Comparison of ENCODE assay signal across 9 cellular contexts in genomic region chr1:203328714-203329122, GRCh38. TPM values are rescaled to one million over a fixed set of nuclear protein-coding genes. Genes with fewer than 3 reads are reported as not detected.
DNase-seq lines count a peak whose midpoint lies in the region; ATAC-seq and TF ChIP-seq lines count a peak whose summit lies in the region.
"Had no signal": no experiment of that assay in that cellular context is flagged by ENCODE, and none has a peak within 500 bp of the region (broad histone marks: within the 10 kb centered on the region; RNA-seq: fewer than 3 reads in every experiment).

No MANE protein-coding gene starts in this region.

- H3K4me1 ChIP-seq in MM.1S (ENCODE audit: low read length): peaks cover 53% of the 10 kb centered on the region

- peaks cover 49% of the 10 kb centered on the region for H3F3A ChIP-seq in MM.1S (ENCODE audit: insufficient read depth, low read length)

- no peak overlapping the region for H3K4me3 ChIP-seq in MM.1S (ENCODE audit: low read length)

- TF ChIP-seq CTCF in MM.1S (IDR thresholded peaks at IDR 0.05; ENCODE audit: low read length) (no peak), nephron (IDR thresholded peaks at IDR 0.05; ENCODE audit: unreplicated experiment in 3 of 3) (peak in 1 of 3 experiments; percentile 33)

- H3K27me3 Mint-ChIP-seq in activated naive CD8-positive, alpha-beta T cell treated with anti-CD3 and anti-CD28 coated beads for 36 hours: no peaks in the 10 kb centered on the region
- no peaks in the 10 kb centered on the region for H3K27me3 Mint-ChIP-seq in nephron (ENCODE audit: low read depth)

- H3K4me3 Mint-ChIP-seq in activated naive CD8-positive, alpha-beta T cell treated with anti-CD3 and anti-CD28 coated beads for 36 hours: no peak overlapping the region
- H3K4me3 Mint-ChIP-seq in nephron: peak overlapping the region; percentile 31 to 46 (median 35)

- H4K20me1 ChIP-seq in MM.1S (ENCODE audit: insufficient read depth, low read length): no peaks in the 10 kb centered on the region

- DNase-seq in DMS153 treated with DMSO at 0.1 percent for 48 hours (lab: John Stamatoyannopoulos, UW; ENCODE audit: unreplicated experiment): peak; percentile 83
- DNase-seq in MM.1S: no peak
- no peak for DNase-seq in activated naive CD8-positive, alpha-beta T cell treated with anti-CD3 and anti-CD28 coated beads for 36 hours
- DNase-seq in left lobe of liver (ENCODE audit: low spot score): no peak
- no peak for DNase-seq in COLO829 (ENCODE audit: low spot score)
- DNase-seq: activated CD8-positive, alpha-beta memory T cell treated with anti-CD3 and anti-CD28 coated beads for 24 hours had no signal

- H3K9me2 ChIP-seq in MM.1S (replicated peaks; ENCODE audit: insufficient read depth, low read length): no peaks in the 10 kb centered on the region

- H3K36me3 Mint-ChIP-seq in activated naive CD8-positive, alpha-beta T cell treated with anti-CD3 and anti-CD28 coated beads for 36 hours: no peaks in the 10 kb centered on the region
- H3K36me3 Mint-ChIP-seq in nephron (ENCODE audit: low read depth): no peaks in the 10 kb centered on the region

- peaks cover 15% of the 10 kb centered on the region for H3K79me2 ChIP-seq in MM.1S (ENCODE audit: low read length)

- ATAC-seq in HG02798 (IDR thresholded peaks at IDR 0.05; ENCODE audit: poor library complexity, unreplicated experiment): no peak
- ATAC-seq in left lobe of liver: no peak
- no peak for ATAC-seq in HG03439 (IDR thresholded peaks at IDR 0.05; ENCODE audit: unreplicated experiment)

- H3K36me3 ChIP-seq in MM.1S (replicated peaks; ENCODE audit: insufficient read depth, low read length): no peaks in the 10 kb centered on the region

- H3K4me1 Mint-ChIP-seq in activated naive CD8-positive, alpha-beta T cell treated with anti-CD3 and anti-CD28 coated beads for 36 hours: peaks cover 44% of the 10 kb centered on the region
- peaks cover 55% of the 10 kb centered on the region for H3K4me1 Mint-ChIP-seq in nephron

- no peak overlapping the region; the same call in 1 of the 2 replicates for H3K9ac ChIP-seq in MM.1S (ENCODE audit: low read length)

- H3K9me3 Mint-ChIP-seq in activated naive CD8-positive, alpha-beta T cell treated with anti-CD3 and anti-CD28 coated beads for 36 hours: no peaks in the 10 kb centered on the region
- no peaks in the 10 kb centered on the region for H3K9me3 Mint-ChIP-seq in nephron

- no peaks in the 10 kb centered on the region for H3K9me3 ChIP-seq in MM.1S (replicated peaks; ENCODE audit: insufficient read depth, low read length)

- H3K27ac ChIP-seq in MM.1S (ENCODE audit: low read length): peak overlapping the region; percentile 91; the same call in 1 of the 2 replicates

- no peaks in the 10 kb centered on the region for H3K27me3 ChIP-seq in MM.1S (replicated peaks; ENCODE audit: insufficient read depth, low read length)

- no peak overlapping the region for H2AFZ ChIP-seq in MM.1S (ENCODE audit: low read length)

- peak overlapping the region; percentile 92 for H3K27ac Mint-ChIP-seq in activated naive CD8-positive, alpha-beta T cell treated with anti-CD3 and anti-CD28 coated beads for 36 hours
- peak overlapping the region; percentile 97 to 98 (median 97) for H3K27ac Mint-ChIP-seq in nephron

- H3K4me2 ChIP-seq in MM.1S (ENCODE audit: low read depth, low read length): peak overlapping the region; percentile 85; the same call in 1 of the 2 replicates

RNA-seq across cellular contexts. Expression of gene FMOD, which starts 22.2 kb away (rescaled TPM):
- total RNA-seq in activated naive CD8-positive, alpha-beta T cell treated with anti-CD3 and anti-CD28 coated beads for 36 hours: 1 to 10 TPM; 3.2 to 3.3 TPM
- 1.7 TPM for total RNA-seq in left lobe of liver

RNA-seq across cellular contexts. Expression of gene BTG2, which starts 23.4 kb away (rescaled TPM):
- 10 to 100 TPM; 74.7 to 81.2 TPM for total RNA-seq in activated naive CD8-positive, alpha-beta T cell treated with anti-CD3 and anti-CD28 coated beads for 36 hours
- 2.8 TPM for total RNA-seq in left lobe of liver

Comparison
In these comparisons a context has a peak if more than half of its experiments do, and no peak if none do; other contexts are left out.
1. RNA of gene BTG2, which starts 23.4 kb away (total RNA-seq): 74.7 to 81.2 TPM in activated naive CD8-positive, alpha-beta T cell treated with anti-CD3 and anti-CD28 coated beads for 36 hours; 2.8 TPM in left lobe of liver (single experiment); every median in the first group is over 10 times any median in the second.